ENCODE assay signal across 20 cellular contexts in the genomic region with DNA sequence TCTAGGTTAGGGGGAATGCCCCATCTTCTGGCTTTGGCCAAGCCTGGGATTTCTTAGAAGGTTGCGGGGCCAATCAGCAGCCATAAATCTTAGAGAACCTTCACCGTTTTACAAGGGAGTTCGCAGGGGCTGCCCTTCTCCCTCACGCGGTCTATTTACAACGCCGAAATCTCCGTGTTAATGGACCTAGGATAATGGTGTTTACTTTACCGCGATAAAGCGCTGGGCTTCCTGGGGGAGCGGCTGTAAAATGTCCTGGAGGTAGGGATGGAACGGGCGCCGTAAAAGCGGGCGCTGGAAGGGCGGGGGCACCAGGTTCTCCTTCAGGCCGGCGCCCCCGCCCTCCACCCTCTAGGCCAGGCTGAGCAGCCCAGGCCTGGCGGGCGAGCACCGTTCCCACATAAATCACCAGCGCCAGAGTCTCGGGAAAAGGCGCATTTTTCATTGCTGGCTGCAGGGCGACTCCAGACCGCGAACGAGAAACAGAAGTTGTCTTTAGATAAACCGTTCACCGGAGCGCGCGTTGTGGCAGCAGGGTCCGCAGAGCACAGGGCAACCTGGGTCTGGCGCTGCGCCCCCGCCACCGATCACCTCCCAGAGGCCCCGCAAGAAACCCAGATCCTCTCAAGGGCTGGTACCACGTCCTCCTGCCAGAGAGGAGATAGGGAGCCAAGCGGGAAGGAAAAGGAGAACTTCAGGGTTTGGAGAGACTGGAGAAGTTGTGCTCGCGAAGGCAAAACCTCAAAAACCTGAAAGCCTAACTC. TPM values are rescaled to one million over a fixed set of nuclear protein-coding genes. Genes with fewer than 3 reads are reported as not detected.
DNase-seq lines count a peak whose midpoint lies in the region; ATAC-seq lines count a peak whose summit lies in the region.
"Had no signal": no experiment of that assay in that cellular context is flagged by ENCODE, and none has a peak within 500 bp of the region (broad histone marks: within the 10 kb centered on the region; RNA-seq: fewer than 3 reads in every experiment).

No MANE protein-coding gene starts in this region.

- no peaks in the 10 kb centered on the region for H3K36me3 ChIP-seq in HAP-1 (replicated peaks)
- H3K36me3 ChIP-seq in mucosa of rectum (ENCODE audit: control insufficient read depth in 2 of 2, insufficient read depth in 2 of 2, low read length in 2 of 2), result no peaks in the 10 kb centered on the region

- no peaks in the 10 kb centered on the region for H3K36me3 Mint-ChIP-seq in dendritic cell treated with granulocyte-macrophage colony-stimulating factor and Interleukin-4, amounts not matched to agents 40 ng/mL and 50 ng/mL, for 4 days (ENCODE audit: low read depth)

- H3K4me3 ChIP-seq in HAP-1, result peak overlapping the region; percentile 17
- H3K4me3 ChIP-seq in mucosa of rectum (ENCODE audit: low read length in 2 of 2), result peak overlapping the region; percentile 23 to 42

- H3K9me3 ChIP-seq in HAP-1 (no peaks in the 10 kb centered on the region), mucosa of rectum (ENCODE audit: control insufficient read depth in 2 of 2, low read length in 2 of 2) (no peaks in the 10 kb centered on the region)

- H3K27ac Mint-ChIP-seq in dendritic cell treated with granulocyte-macrophage colony-stimulating factor and Interleukin-4, amounts not matched to agents 40 ng/mL and 50 ng/mL, for 4 days, result no peak overlapping the region
- H3K27ac Mint-ChIP-seq: HFFc6; stimulated activated naive CD8-positive, alpha-beta T cell treated with anti-CD3 and anti-CD28 coated beads, Interleukin-15, Interleukin-2, amounts not matched to agents 100 ng/mL and 50 ng/mL, for 24 hours had no signal

- H3K9ac ChIP-seq in mucosa of rectum (ENCODE audit: low read depth in 1 of 2, low read length in 2 of 2), result peak overlapping the region in 1 of 2 donors; percentile 6

- DNase-seq in A172 (ENCODE audit: low spot score) (peak; percentile 13), HAP-1 (ENCODE audit: low spot score in 2 of 2) (peak; percentile 61 to 67), SHP77 treated with DMSO at 0.1 percent for 48 hours (lab: John Stamatoyannopoulos, UW) (no peak), DMS153 treated with DMSO at 0.1 percent for 48 hours (lab: John Stamatoyannopoulos, UW; ENCODE audit: unreplicated experiment) (no peak)
- DNase-seq in effector CD8-positive, alpha-beta T cell (lab: John Stamatoyannopoulos, UW), result no peak
- DNase-seq: activated CD4-positive, alpha-beta T cell treated with anti-CD3 and anti-CD28 coated beads, Interleukin-2, amount 50 U/mL, for 4 hours; activated T-cell treated with anti-CD3 and anti-CD28 coated beads, Interleukin-2, amount 50 U/mL, for 48 hours; HFFc6; hypothalamus; NCI-H2081; NK-92 treated with Interleukin-12 subunit alpha and Interleukin-12 subunit beta, amount 100 ng/mL, for 24 hours had no signal

- H3K4me1 ChIP-seq in HAP-1, result peaks cover 42% of the 10 kb centered on the region
- peaks cover 14 to 15% of the 10 kb centered on the region in 2 donors for H3K4me1 ChIP-seq in mucosa of rectum (ENCODE audit: control insufficient read depth in 2 of 2, insufficient read depth in 2 of 2, low read length in 2 of 2)

- ATAC-seq in GM18868 (IDR thresholded peaks at IDR 0.05; ENCODE audit: unreplicated experiment), result no peak
- ATAC-seq: esophagus mucosa had no signal

- in situ Hi-C loops in HAP-1 (cut with MboI; ENCODE audit: low sequenced_read_pairs), result no loop called here

- H3K27me3 Mint-ChIP-seq in dendritic cell treated with granulocyte-macrophage colony-stimulating factor and Interleukin-4, amounts not matched to agents 40 ng/mL and 50 ng/mL, for 4 days, result peaks cover 79% of the 10 kb centered on the region

- intact Hi-C loops in dendritic cell treated with granulocyte-macrophage colony-stimulating factor and Interleukin-4, amounts not matched to agents 40 ng/mL and 50 ng/mL, for 4 days (cut with micrococcal nuclease), result no loop called here

- peak overlapping the region; percentile 49 for H3K4me3 Mint-ChIP-seq in dendritic cell treated with granulocyte-macrophage colony-stimulating factor and Interleukin-4, amounts not matched to agents 40 ng/mL and 50 ng/mL, for 4 days
- H3K4me3 Mint-ChIP-seq: HFFc6; stimulated activated naive CD8-positive, alpha-beta T cell treated with anti-CD3 and anti-CD28 coated beads, Interleukin-15, Interleukin-2, amounts not matched to agents 100 ng/mL and 50 ng/mL, for 24 hours had no signal

- H3K4me1 Mint-ChIP-seq in dendritic cell treated with granulocyte-macrophage colony-stimulating factor and Interleukin-4, amounts not matched to agents 40 ng/mL and 50 ng/mL, for 4 days (ENCODE audit: low read depth), result peaks cover 19% of the 10 kb centered on the region

- no peaks in the 10 kb centered on the region for H3K9me3 Mint-ChIP-seq in dendritic cell treated with granulocyte-macrophage colony-stimulating factor and Interleukin-4, amounts not matched to agents 40 ng/mL and 50 ng/mL, for 4 days
- H3K9me3 Mint-ChIP-seq: HFFc6; stimulated activated naive CD8-positive, alpha-beta T cell treated with anti-CD3 and anti-CD28 coated beads, Interleukin-15, Interleukin-2, amounts not matched to agents 100 ng/mL and 50 ng/mL, for 24 hours had no signal

- peak overlapping the region; percentile 42 to 79 for H3K27ac ChIP-seq in mucosa of rectum (ENCODE audit: low read depth in 2 of 2, low read length in 2 of 2)
- H3K27ac ChIP-seq: HL-60, skin epidermis had no signal

- H3K27me3 ChIP-seq in HAP-1 (ENCODE audit: low read depth), result no peaks in the 10 kb centered on the region
- peaks cover 51 to 62% of the 10 kb centered on the region in 2 donors for H3K27me3 ChIP-seq in mucosa of rectum (ENCODE audit: control insufficient read depth in 2 of 2, insufficient read depth in 2 of 2, low read length in 2 of 2)

RNA-seq across cellular contexts. Expression of a gene that starts 12.5 kb away (rescaled TPM):
- 0.19 and 1.2 TPM in 2 replicates for total RNA-seq in A172 (2014; rRNA removed; shearing (Covaris generic))
- total RNA-seq: cerebellum, HFFc6, lower leg skin had no signal

Comparison
In these comparisons a context has a peak if more than half of its experiments do, and no peak if none do; other contexts are left out.
1. DNase-seq: peak in A172 (single experiment) and HAP-1 (2 of 2); none in effector CD8-positive, alpha-beta T cell (single experiment), SHP77 treated with DMSO at 0.1 percent for 48 hours (single experiment) and DMS153 treated with DMSO at 0.1 percent for 48 hours (single experiment).